Comparison of ENCODE assay signal across 1 cellular context in the genomic region with DNA sequence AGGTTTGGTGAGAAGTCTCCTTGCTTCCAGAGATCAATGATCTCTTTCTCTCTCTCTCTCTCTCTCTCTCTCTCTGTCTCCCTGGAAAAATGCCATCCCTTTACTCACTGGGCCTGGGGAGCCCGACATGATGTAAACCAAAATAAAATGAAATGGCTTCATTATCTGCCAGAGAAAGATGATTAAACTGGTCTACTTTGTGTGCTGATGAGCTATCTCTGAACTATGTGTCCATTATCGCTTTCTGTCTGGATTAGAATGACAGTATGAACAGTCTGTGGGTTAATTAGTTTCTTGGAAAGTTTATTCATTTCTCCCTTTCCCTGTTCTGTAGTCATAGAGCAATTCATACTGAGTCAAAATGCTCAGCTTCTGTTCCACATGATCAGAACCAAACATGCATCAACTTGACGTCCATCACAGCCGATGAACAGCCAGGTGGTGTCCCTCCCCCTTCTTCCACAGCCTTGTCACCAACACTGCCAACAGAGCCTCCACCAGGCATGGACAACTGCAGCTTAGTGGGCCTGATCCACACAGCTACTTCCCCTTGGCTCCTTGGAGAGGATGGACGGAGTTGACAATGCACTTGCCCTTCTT.
TF ChIP-seq lines count a peak whose summit lies in the region.

No MANE protein-coding gene starts in this region.

TF ChIP-seq in GM23338, 12 proteins besides CTCF, POLR2A, EP300 and RAD21:
- TF ChIP-seq, protein P1, sequence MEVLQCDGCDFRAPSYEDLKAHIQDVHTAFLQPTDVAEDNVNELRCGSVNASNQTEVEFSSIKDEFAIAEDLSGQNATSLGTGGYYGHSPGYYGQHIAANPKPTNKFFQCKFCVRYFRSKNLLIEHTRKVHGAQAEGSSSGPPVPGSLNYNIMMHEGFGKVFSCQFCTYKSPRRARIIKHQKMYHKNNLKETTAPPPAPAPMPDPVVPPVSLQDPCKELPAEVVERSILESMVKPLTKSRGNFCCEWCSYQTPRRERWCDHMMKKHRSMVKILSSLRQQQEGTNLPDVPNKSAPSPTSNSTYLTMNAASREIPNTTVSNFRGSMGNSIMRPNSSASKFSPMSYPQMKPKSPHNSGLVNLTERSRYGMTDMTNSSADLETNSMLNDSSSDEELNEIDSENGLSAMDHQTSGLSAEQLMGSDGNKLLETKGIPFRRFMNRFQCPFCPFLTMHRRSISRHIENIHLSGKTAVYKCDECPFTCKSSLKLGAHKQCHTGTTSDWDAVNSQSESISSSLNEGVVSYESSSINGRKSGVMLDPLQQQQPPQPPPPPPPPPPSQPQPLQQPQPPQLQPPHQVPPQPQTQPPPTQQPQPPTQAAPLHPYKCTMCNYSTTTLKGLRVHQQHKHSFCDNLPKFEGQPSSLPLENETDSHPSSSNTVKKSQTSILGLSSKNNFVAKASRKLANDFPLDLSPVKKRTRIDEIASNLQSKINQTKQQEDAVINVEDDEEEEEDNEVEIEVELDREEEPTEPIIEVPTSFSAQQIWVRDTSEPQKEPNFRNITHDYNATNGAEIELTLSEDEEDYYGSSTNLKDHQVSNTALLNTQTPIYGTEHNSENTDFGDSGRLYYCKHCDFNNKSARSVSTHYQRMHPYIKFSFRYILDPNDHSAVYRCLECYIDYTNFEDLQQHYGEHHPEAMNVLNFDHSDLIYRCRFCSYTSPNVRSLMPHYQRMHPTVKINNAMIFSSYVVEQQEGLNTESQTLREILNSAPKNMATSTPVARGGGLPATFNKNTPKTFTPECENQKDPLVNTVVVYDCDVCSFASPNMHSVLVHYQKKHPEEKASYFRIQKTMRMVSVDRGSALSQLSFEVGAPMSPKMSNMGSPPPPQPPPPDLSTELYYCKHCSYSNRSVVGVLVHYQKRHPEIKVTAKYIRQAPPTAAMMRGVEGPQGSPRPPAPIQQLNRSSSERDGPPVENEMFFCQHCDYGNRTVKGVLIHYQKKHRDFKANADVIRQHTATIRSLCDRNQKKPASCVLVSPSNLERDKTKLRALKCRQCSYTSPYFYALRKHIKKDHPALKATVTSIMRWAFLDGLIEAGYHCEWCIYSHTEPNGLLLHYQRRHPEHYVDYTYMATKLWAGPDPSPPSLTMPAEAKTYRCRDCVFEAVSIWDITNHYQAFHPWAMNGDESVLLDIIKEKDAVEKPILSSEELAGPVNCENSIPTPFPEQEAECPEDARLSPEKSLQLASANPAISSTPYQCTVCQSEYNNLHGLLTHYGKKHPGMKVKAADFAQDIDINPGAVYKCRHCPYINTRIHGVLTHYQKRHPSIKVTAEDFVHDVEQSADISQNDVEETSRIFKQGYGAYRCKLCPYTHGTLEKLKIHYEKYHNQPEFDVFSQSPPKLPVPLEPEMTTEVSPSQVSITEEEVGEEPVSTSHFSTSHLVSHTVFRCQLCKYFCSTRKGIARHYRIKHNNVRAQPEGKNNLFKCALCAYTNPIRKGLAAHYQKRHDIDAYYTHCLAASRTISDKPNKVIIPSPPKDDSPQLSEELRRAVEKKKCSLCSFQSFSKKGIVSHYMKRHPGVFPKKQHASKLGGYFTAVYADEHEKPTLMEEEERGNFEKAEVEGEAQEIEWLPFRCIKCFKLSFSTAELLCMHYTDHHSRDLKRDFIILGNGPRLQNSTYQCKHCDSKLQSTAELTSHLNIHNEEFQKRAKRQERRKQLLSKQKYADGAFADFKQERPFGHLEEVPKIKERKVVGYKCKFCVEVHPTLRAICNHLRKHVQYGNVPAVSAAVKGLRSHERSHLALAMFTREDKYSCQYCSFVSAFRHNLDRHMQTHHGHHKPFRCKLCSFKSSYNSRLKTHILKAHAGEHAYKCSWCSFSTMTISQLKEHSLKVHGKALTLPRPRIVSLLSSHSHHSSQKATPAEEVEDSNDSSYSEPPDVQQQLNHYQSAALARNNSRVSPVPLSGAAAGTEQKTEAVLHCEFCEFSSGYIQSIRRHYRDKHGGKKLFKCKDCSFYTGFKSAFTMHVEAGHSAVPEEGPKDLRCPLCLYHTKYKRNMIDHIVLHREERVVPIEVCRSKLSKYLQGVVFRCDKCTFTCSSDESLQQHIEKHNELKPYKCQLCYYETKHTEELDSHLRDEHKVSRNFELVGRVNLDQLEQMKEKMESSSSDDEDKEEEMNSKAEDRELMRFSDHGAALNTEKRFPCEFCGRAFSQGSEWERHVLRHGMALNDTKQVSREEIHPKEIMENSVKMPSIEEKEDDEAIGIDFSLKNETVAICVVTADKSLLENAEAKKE (CRISPR knock-in tag; IDR thresholded peaks at IDR 0.05), result no peak
- TF ChIP-seq CREB1 (CRISPR knock-in tag; IDR thresholded peaks at IDR 0.05; ENCODE audit: low read depth) (no peak), EZH2 (IDR thresholded peaks at IDR 0.05; ENCODE audit: low read depth, unreplicated experiment) (no peak), POLR2AphosphoS5 (IDR thresholded peaks at IDR 0.05; ENCODE audit: low read depth) (no peak), ZNF114 (CRISPR knock-in tag; IDR thresholded peaks at IDR 0.05) (no peak)
